In the genomic region with DNA sequence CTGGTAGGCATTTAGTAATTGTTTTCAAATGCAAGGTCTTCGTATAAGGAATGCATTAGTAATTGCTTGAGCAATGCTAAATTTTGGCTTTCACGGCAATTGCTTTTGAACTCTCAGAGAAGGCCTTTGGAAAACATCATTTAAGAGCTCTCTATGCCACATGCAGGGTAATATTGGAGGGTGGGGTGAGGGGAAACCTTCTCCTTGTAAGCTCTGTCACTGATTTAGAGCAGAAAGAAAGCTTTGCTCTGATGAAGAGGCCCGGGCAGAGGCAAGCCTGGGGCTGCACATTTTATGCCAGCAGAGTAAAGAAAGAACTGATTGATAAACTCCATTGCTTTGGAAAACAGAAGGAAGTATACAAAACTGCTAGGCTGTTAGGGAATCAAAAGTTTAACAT, we compare ENCODE assay signal across 1 cellular context.
TF ChIP-seq lines count a peak whose summit lies in the region.

No MANE protein-coding gene starts in this region.

TF ChIP-seq in HEK293, 187 proteins besides CTCF, POLR2A, EP300 and RAD21 (continued from another document):
- TF ChIP-seq, protein P1, sequence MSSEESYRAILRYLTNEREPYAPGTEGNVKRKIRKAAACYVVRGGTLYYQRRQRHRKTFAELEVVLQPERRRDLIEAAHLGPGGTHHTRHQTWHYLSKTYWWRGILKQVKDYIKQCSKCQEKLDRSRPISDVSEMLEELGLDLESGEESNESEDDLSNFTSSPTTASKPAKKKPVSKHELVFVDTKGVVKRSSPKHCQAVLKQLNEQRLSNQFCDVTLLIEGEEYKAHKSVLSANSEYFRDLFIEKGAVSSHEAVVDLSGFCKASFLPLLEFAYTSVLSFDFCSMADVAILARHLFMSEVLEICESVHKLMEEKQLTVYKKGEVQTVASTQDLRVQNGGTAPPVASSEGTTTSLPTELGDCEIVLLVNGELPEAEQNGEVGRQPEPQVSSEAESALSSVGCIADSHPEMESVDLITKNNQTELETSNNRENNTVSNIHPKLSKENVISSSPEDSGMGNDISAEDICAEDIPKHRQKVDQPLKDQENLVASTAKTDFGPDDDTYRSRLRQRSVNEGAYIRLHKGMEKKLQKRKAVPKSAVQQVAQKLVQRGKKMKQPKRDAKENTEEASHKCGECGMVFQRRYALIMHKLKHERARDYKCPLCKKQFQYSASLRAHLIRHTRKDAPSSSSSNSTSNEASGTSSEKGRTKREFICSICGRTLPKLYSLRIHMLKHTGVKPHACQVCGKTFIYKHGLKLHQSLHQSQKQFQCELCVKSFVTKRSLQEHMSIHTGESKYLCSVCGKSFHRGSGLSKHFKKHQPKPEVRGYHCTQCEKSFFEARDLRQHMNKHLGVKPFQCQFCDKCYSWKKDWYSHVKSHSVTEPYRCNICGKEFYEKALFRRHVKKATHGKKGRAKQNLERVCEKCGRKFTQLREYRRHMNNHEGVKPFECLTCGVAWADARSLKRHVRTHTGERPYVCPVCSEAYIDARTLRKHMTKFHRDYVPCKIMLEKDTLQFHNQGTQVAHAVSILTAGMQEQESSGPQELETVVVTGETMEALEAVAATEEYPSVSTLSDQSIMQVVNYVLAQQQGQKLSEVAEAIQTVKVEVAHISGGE (tag by site-specific recombination; conservative IDR thresholded peaks at IDR 0.05; ENCODE audit: low read depth): no peak
